Comparison of ENCODE assay signal across 10 cellular contexts in genomic region chr7:40199076-40199802, GRCh38.
DNase-seq lines count a peak whose midpoint lies in the region; ATAC-seq, FAIRE-seq and TF ChIP-seq lines count a peak whose summit lies in the region.
"Had no signal": no experiment of that assay in that cellular context is flagged by ENCODE, and none has a peak within 500 bp of the region (broad histone marks: within the 10 kb centered on the region; RNA-seq: fewer than 3 reads in every experiment).

No MANE protein-coding gene starts in this region.

- H3K36me3 Mint-ChIP-seq in astrocyte (ENCODE audit: low read depth, unreplicated experiment) = no peaks in the 10 kb centered on the region
- H3K36me3 Mint-ChIP-seq: stimulated activated memory B cell treated with anti-CD40 and anti-IgM and Interleukin-4, amounts not matched to agents 10 μg/mL and 1 μg/mL and 100 μg/mL, for 72 hours had no signal

- H3K79me2 ChIP-seq in astrocyte (ENCODE audit: insufficient read depth, low read length) = no peaks in the 10 kb centered on the region
- no peaks in the 10 kb centered on the region for H3K79me2 ChIP-seq in HepG2 (ENCODE audit: insufficient read depth, low read length)

- no peaks in the 10 kb centered on the region for H3K9me3 ChIP-seq in BE2C
- H3K9me3 ChIP-seq in astrocyte (ENCODE audit: insufficient read depth, low read depth, low read length) = no peaks in the 10 kb centered on the region
- no peaks in the 10 kb centered on the region for H3K9me3 ChIP-seq in HepG2 (ENCODE audit: low read length)
- H3K9me3 ChIP-seq in prostate gland = no peaks in the 10 kb centered on the region

- BruUV-seq in HepG2 (replicated peaks; lab: Mats Ljungman, UMichigan) = no TSS peak

- H3K9me3 Mint-ChIP-seq in astrocyte (ENCODE audit: unreplicated experiment) = no peaks in the 10 kb centered on the region
- H3K9me3 Mint-ChIP-seq: stimulated activated memory B cell treated with anti-CD40 and anti-IgM and Interleukin-4, amounts not matched to agents 10 μg/mL and 1 μg/mL and 100 μg/mL, for 72 hours had no signal

- peak overlapping the region; percentile 77 for H3K27ac Mint-ChIP-seq in astrocyte (ENCODE audit: unreplicated experiment)
- H3K27ac Mint-ChIP-seq: stimulated activated memory B cell treated with anti-CD40 and anti-IgM and Interleukin-4, amounts not matched to agents 10 μg/mL and 1 μg/mL and 100 μg/mL, for 72 hours had no signal

- H3K4me3 ChIP-seq in BE2C (ENCODE audit: low read depth, low read length) = no peak overlapping the region
- H3K4me3 ChIP-seq in astrocyte (ENCODE audit: insufficient read depth, low read depth, low read length) = no peak overlapping the region
- no peak overlapping the region for H3K4me3 ChIP-seq in HepG2 (replicated peaks in 1 of 3; ENCODE audit: insufficient read depth in 1 of 3, low read depth in 2 of 3, low read length in 3 of 3)
- H3K4me3 ChIP-seq in prostate gland = no peak overlapping the region

- FAIRE-seq in astrocyte (lab: Jason Lieb, UNC) = peak; percentile 79
- no peak for FAIRE-seq in HepG2 (lab: Jason Lieb, UNC)

- H3K27me3 ChIP-seq in BE2C = no peaks in the 10 kb centered on the region
- H3K27me3 ChIP-seq in astrocyte (ENCODE audit: insufficient read depth, low read length) = no peaks in the 10 kb centered on the region
- no peaks in the 10 kb centered on the region for H3K27me3 ChIP-seq in HepG2 (ENCODE audit: control insufficient read depth in 1 of 2, insufficient read depth in 2 of 2, low read length in 2 of 2)
- no peaks in the 10 kb centered on the region for H3K27me3 ChIP-seq in prostate gland (replicated peaks; ENCODE audit: insufficient read depth)

- H3K4me2 ChIP-seq in astrocyte (ENCODE audit: low read length) (no peak overlapping the region), HepG2 (ENCODE audit: low read depth, low read length) (no peak overlapping the region)

- no peaks in the 10 kb centered on the region for H3K27me3 Mint-ChIP-seq in astrocyte (ENCODE audit: low read depth, unreplicated experiment)
- H3K27me3 Mint-ChIP-seq: stimulated activated memory B cell treated with anti-CD40 and anti-IgM and Interleukin-4, amounts not matched to agents 10 μg/mL and 1 μg/mL and 100 μg/mL, for 72 hours had no signal

- ATAC-seq in HepG2 = no peak
- ATAC-seq in HG03175 (IDR thresholded peaks at IDR 0.05; ENCODE audit: unreplicated experiment) = no peak
- ATAC-seq: stimulated activated memory B cell treated with anti-CD40 and anti-IgM and Interleukin-4, amounts not matched to agents 10 μg/mL and 1 μg/mL and 100 μg/mL, for 72 hours had no signal

- TF ChIP-seq EP300 in HepG2 (IDR thresholded peaks at IDR 0.05; ENCODE audit: low read depth in 2 of 2, low read length in 2 of 2) (no peak), HepG2 (CRISPR knock-in tag; IDR thresholded peaks at IDR 0.05; ENCODE audit: borderline replicate concordance) (no peak)

- H4K20me1 ChIP-seq in astrocyte (ENCODE audit: insufficient read depth, low read length) = no peaks in the 10 kb centered on the region
- no peaks in the 10 kb centered on the region for H4K20me1 ChIP-seq in HepG2 (ENCODE audit: insufficient read depth, low read length)

- no peak for DNase-seq in BE2C
- DNase-seq in HT1080 (ENCODE audit: low read depth) = peak; percentile 50
- DNase-seq in astrocyte (ENCODE audit: low read depth) = peak; percentile 64
- DNase-seq in HepG2 (ENCODE audit: low spot score) = no peak
- DNase-seq in NK-92 treated with Interleukin-12 subunit alpha and Interleukin-12 subunit beta, amount 100 ng/mL, for 24 hours (lab: John Stamatoyannopoulos, UW) = no peak
- DNase-seq in NCI-H446 (lab: John Stamatoyannopoulos, UW) = no peak
- no peak for DNase-seq in prostate gland (ENCODE audit: low spot score)
- DNase-seq: amygdala had no signal

- peak overlapping the region; percentile 71 for H3K9ac ChIP-seq in astrocyte (ENCODE audit: low read length)
- no peak overlapping the region for H3K9ac ChIP-seq in HepG2 (ENCODE audit: insufficient read depth, low read depth, low read length)

- no peak for TF ChIP-seq RAD21 in HepG2 (CRISPR knock-in tag; IDR thresholded peaks at IDR 0.05)

- H2AFZ ChIP-seq in astrocyte (ENCODE audit: low read depth, low read length) (no peak overlapping the region), HepG2 (ENCODE audit: low read length) (no peak overlapping the region)

- 50% methylated on average over 2 of the region's 2 CpGs for WGBS in HepG2 (ENCODE audit: low lambda C conversion rate)
- 89% methylated on average over 2 of the region's 2 CpGs for WGBS in prostate gland

- H3K27ac ChIP-seq in astrocyte (ENCODE audit: low read depth, low read length) (peak overlapping the region; percentile 79), HepG2 (ENCODE audit: extremely low read length, insufficient read depth, low read length) (no peak overlapping the region), prostate gland (no peak overlapping the region)

- in situ Hi-C loops in HepG2 (cut with HindIII; ENCODE audit: extremely low pct_ligation_motif_present, low pct_unique_long_range_greater_than_20kb) = no loop called here

- TF ChIP-seq CTCF in BE2C (IDR thresholded peaks at IDR 0.05; ENCODE audit: low read depth, low read length) = peak; percentile 45
- peak; percentile 60 for TF ChIP-seq CTCF in astrocyte (IDR thresholded peaks at IDR 0.05; ENCODE audit: insufficient read depth, low read depth, low read length)
- TF ChIP-seq CTCF in HepG2 (CRISPR knock-in tag; IDR thresholded peaks at IDR 0.05) = 0 out of 2 replicates have a peak, but pooled peaks have one; percentile 6
- TF ChIP-seq CTCF in prostate gland (IDR thresholded peaks at IDR 0.05) = no peak

- POLR2A ChIA-PET in HepG2 (lab: Yijun Ruan, JAX) = no interaction called here

- H3K36me3 ChIP-seq in BE2C = no peaks in the 10 kb centered on the region
- no peaks in the 10 kb centered on the region for H3K36me3 ChIP-seq in astrocyte (ENCODE audit: insufficient read depth, low read length)
- H3K36me3 ChIP-seq in HepG2 (replicated peaks in 1 of 2; ENCODE audit: control insufficient read depth in 1 of 2, insufficient read depth in 2 of 2, low read length in 2 of 2) = no peaks in the 10 kb centered on the region
- H3K36me3 ChIP-seq in prostate gland = no peaks in the 10 kb centered on the region

- intact Hi-C loops in HepG2 (cut with micrococcal nuclease; ENCODE audit: unreplicated experiment) = no loop called here
- intact Hi-C loops in prostate gland (cut with DNase I) = no loop called here

- H3K4me1 ChIP-seq in BE2C = no peaks in the 10 kb centered on the region; the same call in 1 of the 2 replicates
- H3K4me1 ChIP-seq in astrocyte (ENCODE audit: insufficient read depth, low read length) = peaks cover 17% of the 10 kb centered on the region
- no peaks in the 10 kb centered on the region for H3K4me1 ChIP-seq in HepG2 (ENCODE audit: insufficient read depth, low read length)
- no peaks in the 10 kb centered on the region for H3K4me1 ChIP-seq in prostate gland (replicated peaks)

- H3K4me1 Mint-ChIP-seq in astrocyte (ENCODE audit: low read depth, unreplicated experiment) = peaks cover 28% of the 10 kb centered on the region
- H3K4me1 Mint-ChIP-seq: stimulated activated memory B cell treated with anti-CD40 and anti-IgM and Interleukin-4, amounts not matched to agents 10 μg/mL and 1 μg/mL and 100 μg/mL, for 72 hours had no signal

- CTCF ChIA-PET in HepG2 (lab: Yijun Ruan, JAX; ENCODE audit: low intra/inter-chr PET ratio, low total read pairs) = no interaction called here

- no peak for TF ChIP-seq POLR2A in HepG2 (IDR thresholded peaks at IDR 0.05; ENCODE audit: insufficient read depth in 1 of 2, low read depth in 2 of 2, low read length in 2 of 2)
- TF ChIP-seq POLR2A in prostate gland (IDR thresholded peaks at IDR 0.05) = no peak

- H3K4me3 Mint-ChIP-seq in astrocyte (ENCODE audit: unreplicated experiment) = no peak overlapping the region
- H3K4me3 Mint-ChIP-seq: stimulated activated memory B cell treated with anti-CD40 and anti-IgM and Interleukin-4, amounts not matched to agents 10 μg/mL and 1 μg/mL and 100 μg/mL, for 72 hours had no signal

TF ChIP-seq in HepG2, 621 proteins besides CTCF, POLR2A, EP300 and RAD21:
- TF ChIP-seq ZNF550 (CRISPR knock-in tag; IDR thresholded peaks at IDR 0.05; ENCODE audit: borderline replicate concordance) = no peak
- TF ChIP-seq, protein P1, sequence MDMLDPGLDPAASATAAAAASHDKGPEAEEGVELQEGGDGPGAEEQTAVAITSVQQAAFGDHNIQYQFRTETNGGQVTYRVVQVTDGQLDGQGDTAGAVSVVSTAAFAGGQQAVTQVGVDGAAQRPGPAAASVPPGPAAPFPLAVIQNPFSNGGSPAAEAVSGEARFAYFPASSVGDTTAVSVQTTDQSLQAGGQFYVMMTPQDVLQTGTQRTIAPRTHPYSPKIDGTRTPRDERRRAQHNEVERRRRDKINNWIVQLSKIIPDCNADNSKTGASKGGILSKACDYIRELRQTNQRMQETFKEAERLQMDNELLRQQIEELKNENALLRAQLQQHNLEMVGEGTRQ (IDR thresholded peaks at IDR 0.05; ENCODE audit: low read depth, low read length) = no peak
- TF ChIP-seq, protein P1 (CRISPR knock-in tag; IDR thresholded peaks at IDR 0.05; ENCODE audit: borderline replicate concordance) = no peak
TF ChIP-seq in HepG2: peak in this region for 0.

Comparison
In these comparisons a context has a peak if more than half of its experiments do, and no peak if none do; other contexts are left out.
1. DNase-seq: peak in HT1080 (single experiment) and astrocyte (single experiment); none in BE2C (single experiment), HepG2 (single experiment), NK-92 treated with Interleukin-12 subunit alpha and Interleukin-12 subunit beta, amount 100 ng/mL, for 24 hours (single experiment), NCI-H446 (0 of 2) and prostate gland (single experiment).
2. CTCF ChIP-seq: peak in BE2C (single experiment), astrocyte (single experiment) and HepG2 (single experiment); none in prostate gland (0 of 4).